32 cellular contexts compared by ENCODE assay signal in the genomic region with DNA sequence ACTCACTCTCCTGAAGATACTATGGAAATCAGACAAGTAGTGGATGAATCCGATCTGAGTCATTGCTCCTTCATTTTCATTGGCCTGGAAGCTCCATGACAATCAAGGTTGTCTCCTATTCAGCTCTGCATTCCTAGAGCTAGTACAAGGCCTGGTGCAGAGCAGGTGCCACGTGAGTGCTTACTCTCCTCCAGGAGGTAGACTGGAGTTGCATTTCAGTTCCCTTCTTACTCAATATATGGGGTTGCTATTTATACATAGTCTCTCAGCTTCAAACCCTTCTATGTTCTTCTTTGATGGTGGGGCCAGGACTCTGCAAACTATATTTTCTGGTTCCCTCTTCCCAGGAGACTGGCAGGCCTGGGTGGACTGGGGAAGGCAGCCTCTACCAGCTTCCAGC.
"Had no signal": no experiment of that assay in that cellular context is flagged by ENCODE, and none has a peak within 500 bp of the region (broad histone marks: within the 10 kb centered on the region; RNA-seq: fewer than 3 reads in every experiment).

No MANE protein-coding gene starts in this region.

- H3K4me1 ChIP-seq: body of pancreas, breast epithelium had no signal

- H3K9me3 ChIP-seq: body of pancreas, breast epithelium had no signal

- H3K27ac ChIP-seq: body of pancreas, brain microvascular endothelial cell, breast epithelium, VCaP had no signal

- DNase-seq: activated B cell treated with CpG ODN at 0.5 μM for 24 hours; activated CD4-positive, alpha-beta memory T cell treated with anti-CD3 and anti-CD28 coated beads for 36 hours; activated CD4-positive, alpha-beta T cell treated with anti-CD3 and anti-CD28 coated beads for 4 hours; activated CD4-positive, alpha-beta T cell treated with anti-CD3 and anti-CD28 coated beads, Interleukin-2, amount 10 ng/mL, durations not matched to agents 24 days and 14 days; activated CD4-positive, alpha-beta T cell treated with anti-CD3 and anti-CD28 coated beads, Interleukin-2, amount 50 U/mL, for 1 hour; activated CD4-positive, alpha-beta T cell treated with anti-CD3 and anti-CD28 coated beads, Interleukin-2, amount 50 U/mL, for 4 hours; activated CD4-positive, CD25-positive, alpha-beta regulatory T cell treated with anti-CD3 and anti-CD28 coated beads, Interleukin-2, amount 50 U/mL, for 72 hours; activated CD8-positive, alpha-beta memory T cell treated with anti-CD3 and anti-CD28 coated beads, Interleukin-2, amount 50 U/mL, for 4 hours; activated CD8-positive, alpha-beta T cell treated with anti-CD3 and anti-CD28 coated beads for 36 hours; activated effector memory CD4-positive, alpha-beta T cell treated with anti-CD3 and anti-CD28 coated beads, Interleukin-2, amount 50 U/mL, for 16 hours; activated gamma-delta T cell treated with Interleukin-2 at 50 U/mL for 16 hours; activated naive CD4-positive, alpha-beta T cell treated with anti-CD3 and anti-CD28 coated beads, Interleukin-2, amount 10 ng/mL, durations not matched to agents 7 days and 5 days; activated naive CD4-positive, alpha-beta T cell treated with Interleukin-2 at 50 U/mL for 16 hours; activated naive CD8-positive, alpha-beta T cell treated with anti-CD3 and anti-CD28 coated beads, Interleukin-2, amount 10 ng/mL, durations not matched to agents 7 days and 5 days; activated naive CD8-positive, alpha-beta T cell treated with anti-CD3 and anti-CD28 coated beads, Interleukin-2, amount 50 U/mL, for 24 hours; activated T-cell treated with anti-CD3 and anti-CD28 coated beads for 4 hours; activated T-cell treated with anti-CD3 and anti-CD28 coated beads, Interleukin-2, amount 50 U/mL, for 1 hour; activated T-cell treated with anti-CD3 and anti-CD28 coated beads, Interleukin-2, amount 50 U/mL, for 4 hours; activated T-cell treated with anti-CD3 and anti-CD28 coated beads, Interleukin-2, amount 50 U/mL, for 72 hours; amniotic stem cell; aorta; body of pancreas; brain microvascular endothelial cell; central memory CD4-positive, alpha-beta T cell; T-helper 1 cell; T-helper 2 cell; T-helper 9 cell had no signal

- H3K4me3 ChIP-seq: body of pancreas, breast epithelium had no signal

- H3K27me3 ChIP-seq: body of pancreas, brain microvascular endothelial cell, breast epithelium had no signal

- ATAC-seq: activated CD8-positive, alpha-beta T cell treated with anti-CD3 and anti-CD28 coated beads for 36 hours; activated naive CD8-positive, alpha-beta T cell treated with anti-CD3 and anti-CD28 coated beads, Interleukin-2, amount 50 U/mL, for 24 hours; activated T-cell treated with anti-CD3 and anti-CD28 coated beads, Interleukin-2, amount 50 U/mL, for 4 hours; activated T-cell treated with anti-CD3 and anti-CD28 coated beads, Interleukin-2, amount 50 U/mL, for 72 hours; activated T-helper 17 cell treated with anti-CD3 and anti-CD28 coated beads, Interleukin-2, amount 50 U/mL, for 72 hours; body of pancreas had no signal

- FAIRE-seq: astrocyte, TTC549 had no signal

- H3K36me3 ChIP-seq: brain microvascular endothelial cell, breast epithelium had no signal
